ENCODE assay signal across 16 cellular contexts in the genomic region with DNA sequence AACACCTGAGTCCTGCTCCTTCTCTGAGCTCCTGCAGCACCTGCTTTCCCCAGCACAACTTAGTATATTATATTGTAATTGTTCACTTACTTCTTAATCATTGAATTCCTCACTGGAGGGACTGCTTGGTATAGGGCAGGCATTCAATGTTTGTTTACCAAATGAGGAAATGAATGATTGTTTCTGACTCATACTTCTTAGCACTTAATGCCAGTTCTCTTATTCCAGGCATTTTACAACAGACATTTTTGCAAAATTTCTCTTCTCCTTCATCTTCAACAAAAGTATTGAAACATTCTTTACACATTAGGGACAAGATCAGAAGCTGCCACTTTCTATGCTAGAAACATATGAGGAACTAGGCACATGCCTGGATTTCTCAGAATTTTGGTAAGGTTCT.
DNase-seq lines count a peak whose midpoint lies in the region; ATAC-seq and TF ChIP-seq lines count a peak whose summit lies in the region.
"Had no signal": no experiment of that assay in that cellular context is flagged by ENCODE, and none has a peak within 500 bp of the region (broad histone marks: within the 10 kb centered on the region; RNA-seq: fewer than 3 reads in every experiment).

No MANE protein-coding gene starts in this region.

- H3K79me1 ChIP-seq in IMR-90 (ENCODE audit: low read depth in 1 of 2, low read length in 2 of 2): no peaks in the 10 kb centered on the region

- no peak overlapping the region for H4K8ac ChIP-seq in IMR-90 (ENCODE audit: low read depth in 2 of 2, low read length in 2 of 2)

- peak overlapping the region; percentile 25; the same call in 1 of the 2 replicates for H4K5ac ChIP-seq in IMR-90 (ENCODE audit: low read depth, low read length)

- no peak for TF ChIP-seq CTCF in IMR-90 (conservative IDR thresholded peaks at IDR 0.05; ENCODE audit: low read depth, low read length)
- TF ChIP-seq CTCF in kidney epithelial cell (IDR thresholded peaks at IDR 0.05; ENCODE audit: insufficient read depth, low read length, poor library complexity, severe bottlenecking): no peak
- TF ChIP-seq CTCF in OCI-LY7 (conservative IDR thresholded peaks at IDR 0.05; ENCODE audit: low read length): no peak

- H3K4ac ChIP-seq in IMR-90 (ENCODE audit: low read depth, low read length): peak overlapping the region; percentile 73; the same call in 1 of the 2 replicates

- peak overlapping the region; percentile 65; the same call in 1 of the 2 replicates for H3K18ac ChIP-seq in IMR-90 (ENCODE audit: low read depth, low read length)

- H4K91ac ChIP-seq in IMR-90 (ENCODE audit: insufficient read depth, low read depth, low read length): peak overlapping the region; percentile 15; the same call in 1 of the 2 replicates

- H2BK15ac ChIP-seq in IMR-90 (ENCODE audit: low read depth, low read length): no peak overlapping the region

- H3K36me3 ChIP-seq in IMR-90 (ENCODE audit: control insufficient read depth, insufficient read depth, low read length) (no peaks in the 10 kb centered on the region), kidney epithelial cell (ENCODE audit: control insufficient read depth, insufficient read depth, low read length) (no peaks in the 10 kb centered on the region), OCI-LY7 (ENCODE audit: insufficient read depth, low read length) (no peaks in the 10 kb centered on the region)

- no peak for TF ChIP-seq POLR2A in IMR-90 (IDR thresholded peaks at IDR 0.05; ENCODE audit: low read depth, low read length)

- POLR2A ChIA-PET in IMR-90 (lab: Charles Lee; ENCODE audit: unreplicated experiment): no interaction called here
- POLR2A ChIA-PET in OCI-LY7 (lab: Charles Lee): interaction anchor here (0.9 kb wide), 1 partner anchor 27 kb away, joined by 3 read pairs; no protein-coding TSS in a partner anchor

- no peaks in the 10 kb centered on the region for H3K9me2 ChIP-seq in OCI-LY7 (ENCODE audit: insufficient read depth, low read length)

- H3K4me3 ChIP-seq in IMR-90 (ENCODE audit: insufficient read depth, low read depth, low read length) (no peak overlapping the region), kidney epithelial cell (ENCODE audit: low read depth, low read length) (no peak overlapping the region), OCI-LY7 (ENCODE audit: low read depth, low read length, poor library complexity, severe bottlenecking) (no peak overlapping the region)

- CTCF ChIA-PET in IMR-90 (lab: Yijun Ruan, JAX): no interaction called here
- CTCF ChIA-PET in OCI-LY7 (lab: Charles Lee; ENCODE audit: unreplicated experiment): no interaction called here

- H2AFZ ChIP-seq in IMR-90 (replicated peaks; ENCODE audit: low read length, poor library complexity) (no peak overlapping the region), OCI-LY7 (ENCODE audit: low read length) (no peak overlapping the region)

- peak overlapping the region; percentile 82 for H2BK120ac ChIP-seq in IMR-90 (ENCODE audit: low read depth, low read length)

- H3K4me1 ChIP-seq in IMR-90 (ENCODE audit: control insufficient read depth, insufficient read depth, low read length): peaks cover 3% of the 10 kb centered on the region
- H3K4me1 ChIP-seq in OCI-LY7 (ENCODE audit: insufficient read depth, low read length, poor library complexity, severe bottlenecking): no peaks in the 10 kb centered on the region

- DNase-seq in AG20443 (ENCODE audit: low spot score): peak; percentile 36
- peak; percentile 59 for DNase-seq in IMR-90
- DNase-seq in astrocyte of the hippocampus (ENCODE audit: low read depth, low spot score): peak; percentile 52
- peak; percentile 42 for DNase-seq in kidney epithelial cell (ENCODE audit: low read depth)
- DNase-seq in globus pallidus (ENCODE audit: low spot score): no peak
- DNase-seq in NCI-H748 treated with DMSO at 0.1 percent for 48 hours (lab: John Stamatoyannopoulos, UW): no peak
- no peak for DNase-seq in OCI-LY7 (ENCODE audit: low spot score)
- DNase-seq: activated gamma-delta T cell treated with Interleukin-2 at 50 U/mL for 16 hours; AML-193; DMS79 treated with DMSO at 0.1 percent for 48 hours; NCI-H1105 treated with DMSO at 0.1 percent for 48 hours; NCI-H510A treated with DMSO at 0.1 percent for 48 hours; stimulated activated CD4-positive, alpha-beta T cell treated with anti-CD3 and anti-CD28 coated beads, Interleukin-4, amount 100 ng/mL, for 24 hours; stimulated activated naive B cell treated with anti-CD40 and anti-IgM and Interleukin-4, amounts not matched to agents 10 μg/mL and 1 μg/mL and 100 μg/mL, for 72 hours had no signal

- dilution Hi-C loops in IMR-90 (cut with HindIII; ENCODE audit: low sequenced_read_pairs, unreplicated experiment): no loop called here

- in situ Hi-C loops in IMR-90 (cut with MboI; ENCODE audit: low sequenced_read_pairs): no loop called here

- H4K20me1 ChIP-seq in IMR-90 (ENCODE audit: insufficient read depth, low read length) (no peaks in the 10 kb centered on the region), OCI-LY7 (ENCODE audit: insufficient read depth, low read length) (no peaks in the 10 kb centered on the region)

- TF ChIP-seq RAD21 in IMR-90 (IDR thresholded peaks at IDR 0.05; ENCODE audit: low read length): no peak

- H2AK9ac ChIP-seq in IMR-90 (replicated peaks; ENCODE audit: low read depth, low read length, poor library complexity): no peak overlapping the region

- H2AK5ac ChIP-seq in IMR-90 (ENCODE audit: low read depth, low read length): no peak overlapping the region

- ATAC-seq in IMR-90 (ENCODE audit: low read depth): peak; percentile 64
- ATAC-seq in HG03175 (IDR thresholded peaks at IDR 0.05; ENCODE audit: unreplicated experiment): no peak
- ATAC-seq: Right ventricle myocardium inferior; stimulated activated naive B cell treated with anti-CD40 and anti-IgM and Interleukin-4, amounts not matched to agents 10 μg/mL and 1 μg/mL and 100 μg/mL, for 72 hours had no signal

- H3K9me3 ChIP-seq in IMR-90 (ENCODE audit: control insufficient read depth, insufficient read depth, low read length) (no peaks in the 10 kb centered on the region), OCI-LY7 (ENCODE audit: low read length) (no peaks in the 10 kb centered on the region)

- no peaks in the 10 kb centered on the region for H3K27me3 ChIP-seq in IMR-90 (ENCODE audit: control insufficient read depth, insufficient read depth, low read length)
- no peaks in the 10 kb centered on the region for H3K27me3 ChIP-seq in kidney epithelial cell (ENCODE audit: control insufficient read depth, insufficient read depth, low read length)

- no peak overlapping the region for H3K27ac ChIP-seq in IMR-90 (ENCODE audit: insufficient read depth, low read length)
- no peak overlapping the region for H3K27ac ChIP-seq in OCI-LY7 (ENCODE audit: low read depth, low read length, poor library complexity, severe bottlenecking)

- no peak overlapping the region for H3K56ac ChIP-seq in IMR-90 (ENCODE audit: extremely low read depth, insufficient read depth, low read length)

- peak overlapping the region; percentile 67; the same call in 1 of the 2 replicates for H3K23ac ChIP-seq in IMR-90 (ENCODE audit: low read depth, low read length)

- no peak overlapping the region for H3K14ac ChIP-seq in IMR-90 (replicated peaks; ENCODE audit: low read depth, low read length)

- peak overlapping the region; percentile 44; the same call in 1 of the 2 replicates for H2BK20ac ChIP-seq in IMR-90 (ENCODE audit: low read depth, low read length)

- BruUV-seq in IMR-90 (replicated peaks; lab: Mats Ljungman, UMichigan): no TSS peak
- BruUV-seq in OCI-LY7 (replicated peaks; lab: Mats Ljungman, UMichigan): no TSS peak

- intact Hi-C loops in IMR-90 (cut with micrococcal nuclease) (no loop called here), OCI-LY7 (cut with micrococcal nuclease; ENCODE audit: unreplicated experiment) (no loop called here)

- H3K79me2 ChIP-seq in OCI-LY7 (ENCODE audit: insufficient read depth, low read depth, low read length): no peaks in the 10 kb centered on the region

- peak overlapping the region; percentile 80 for H2BK5ac ChIP-seq in IMR-90 (ENCODE audit: low read depth, low read length, poor library complexity, severe bottlenecking)

- peak overlapping the region; percentile 59; the same call in 1 of the 2 replicates for H3K4me2 ChIP-seq in IMR-90 (ENCODE audit: low read depth, low read length)
- no peak overlapping the region for H3K4me2 ChIP-seq in OCI-LY7 (ENCODE audit: low read length)

- no peak overlapping the region for H3K9ac ChIP-seq in IMR-90 (ENCODE audit: low read depth, low read length)

- H3K9me1 ChIP-seq in IMR-90 (ENCODE audit: insufficient read depth, low read length): 0 out of 2 replicates have a peak, but pooled peaks cover 3% of the 10 kb centered on the region

TF ChIP-seq in IMR-90, 13 proteins besides CTCF, POLR2A, EP300 and RAD21:
- 0 out of 2 replicates have a peak, but pooled peaks have one; percentile 31 for TF ChIP-seq FOS (IDR thresholded peaks at IDR 0.05; ENCODE audit: low read depth, low read length)
- TF ChIP-seq SMC3 (IDR thresholded peaks at IDR 0.05; ENCODE audit: low read depth, low read length): no peak
- no peak for TF ChIP-seq NFE2L2 (IDR thresholded peaks at IDR 0.05; ENCODE audit: low read depth, low read length)
- TF ChIP-seq MXI1 (IDR thresholded peaks at IDR 0.05; ENCODE audit: borderline replicate concordance, low read depth, low read length): no peak

Comparison
In these comparisons a context has a peak if more than half of its experiments do, and no peak if none do; other contexts are left out.
1. DNase-seq: peak in AG20443 (single experiment), IMR-90 (single experiment), astrocyte of the hippocampus (single experiment) and kidney epithelial cell (single experiment); none in globus pallidus (single experiment), NCI-H748 treated with DMSO at 0.1 percent for 48 hours (single experiment) and OCI-LY7 (single experiment).